8 cellular contexts compared by ENCODE assay signal in the genomic region with DNA sequence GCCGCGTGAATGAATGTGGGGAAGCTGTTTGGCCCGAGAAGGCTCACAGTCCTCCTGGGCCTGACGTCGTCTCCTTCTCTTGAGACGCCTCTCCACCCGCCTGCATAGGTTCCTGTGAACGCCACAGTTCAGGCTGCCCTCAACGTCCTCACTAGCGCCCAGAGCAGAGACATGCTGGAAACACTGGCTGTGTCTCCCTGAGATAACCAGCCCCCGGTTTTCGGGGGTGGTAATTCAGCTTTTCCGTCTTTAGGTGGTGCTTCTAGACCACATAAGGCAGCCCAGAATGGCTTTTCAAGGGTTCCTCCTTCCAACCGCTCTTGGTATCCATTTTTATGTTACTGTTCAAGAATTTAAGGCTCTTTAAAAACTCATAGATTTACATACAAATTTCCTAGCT.
DNase-seq lines count a peak whose midpoint lies in the region; ATAC-seq lines count a peak whose summit lies in the region.

No MANE protein-coding gene starts in this region.

- ATAC-seq in aorta (ENCODE audit: low FRiP score) (peak; percentile 67), HG02623 (IDR thresholded peaks at IDR 0.05; ENCODE audit: unreplicated experiment) (no peak)

- no peaks in the 10 kb centered on the region for H3K27me3 ChIP-seq in aorta (ENCODE audit: control insufficient read depth in 1 of 2, insufficient read depth in 2 of 2, low read length in 1 of 2)

- intact Hi-C loops in aorta (cut with DNase I), result loop anchor here (5.0 to 10.0 kb wide), 2 partner anchors 438 to 1450 kb away; no protein-coding TSS in a partner anchor

- WGBS in aorta, 2 donors, result 1 to 2% methylated on average over 14 of the region's 14 CpGs

- no peaks in the 10 kb centered on the region for H3K9me3 ChIP-seq in aorta (ENCODE audit: control insufficient read depth, low read length)

- no peaks in the 10 kb centered on the region for H3K36me3 ChIP-seq in aorta (ENCODE audit: control insufficient read depth in 1 of 2, insufficient read depth in 2 of 2, low read length in 1 of 2)

- H3K27ac ChIP-seq in caudate nucleus (ENCODE audit: low read depth, low read length), result peak overlapping the region; percentile 79
- no peak overlapping the region for H3K27ac ChIP-seq in aorta (ENCODE audit: low read depth in 1 of 2, low read length in 2 of 2)

- DNase-seq in EH (ENCODE audit: low read depth) (peak; percentile 56), NCI-H1930 (lab: John Stamatoyannopoulos, UW) (peak; percentile 29 to 43), caudate nucleus (lab: John Stamatoyannopoulos, UW) (peak in 51 of 61 donors; percentile 9 to 86 (median 57)), kidney tubule cell (ENCODE audit: low spot score) (peak; percentile 51), aorta (no peak), NOMO-1 treated with dmso at 0.1 percent for 144 hours (lab: John Stamatoyannopoulos, UW; ENCODE audit: unreplicated experiment) (no peak)
- DNase-seq in stimulated activated naive CD4-positive, alpha-beta T cell treated with Interleukin-2 at 50 U/mL for 16 hours (lab: John Stamatoyannopoulos, UW), result no peak

- H3K4me3 ChIP-seq in aorta (ENCODE audit: low read length in 2 of 2), result no peak overlapping the region

- H3K4me1 ChIP-seq in aorta (ENCODE audit: control insufficient read depth in 1 of 2, insufficient read depth in 2 of 2, low read length in 2 of 2), result no peaks in the 10 kb centered on the region

Comparison
In these comparisons a context has a peak if more than half of its experiments do, and no peak if none do; other contexts are left out.
1. DNase-seq: peak in EH (single experiment), NCI-H1930 (2 of 2), caudate nucleus (51 of 61) and kidney tubule cell (single experiment); none in aorta (0 of 2), stimulated activated naive CD4-positive, alpha-beta T cell treated with Interleukin-2 at 50 U/mL for 16 hours (single experiment) and NOMO-1 treated with dmso at 0.1 percent for 144 hours (single experiment).